Comparison of ENCODE assay signal across 1 cellular context in the genomic region with DNA sequence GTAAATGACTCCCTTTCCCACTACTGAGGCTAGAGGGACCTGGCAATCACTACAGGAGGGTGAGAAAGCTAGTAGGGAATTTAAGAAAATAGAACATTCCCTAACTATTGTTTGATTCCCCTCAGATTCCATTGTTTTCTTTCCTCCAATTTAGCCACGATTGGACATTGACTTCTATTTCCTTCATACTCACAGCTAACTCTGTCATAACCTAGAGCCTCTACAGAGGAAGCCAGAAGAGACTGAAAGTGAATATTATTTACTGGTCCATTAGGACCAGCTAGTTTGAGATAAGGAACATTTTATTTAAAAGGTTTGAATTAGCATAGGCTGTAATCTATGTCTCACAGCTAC.
TF ChIP-seq lines count a peak whose summit lies in the region.

No MANE protein-coding gene starts in this region.

TF ChIP-seq in GM23338, 12 proteins besides CTCF, POLR2A, EP300 and RAD21:
- TF ChIP-seq, protein P1, sequence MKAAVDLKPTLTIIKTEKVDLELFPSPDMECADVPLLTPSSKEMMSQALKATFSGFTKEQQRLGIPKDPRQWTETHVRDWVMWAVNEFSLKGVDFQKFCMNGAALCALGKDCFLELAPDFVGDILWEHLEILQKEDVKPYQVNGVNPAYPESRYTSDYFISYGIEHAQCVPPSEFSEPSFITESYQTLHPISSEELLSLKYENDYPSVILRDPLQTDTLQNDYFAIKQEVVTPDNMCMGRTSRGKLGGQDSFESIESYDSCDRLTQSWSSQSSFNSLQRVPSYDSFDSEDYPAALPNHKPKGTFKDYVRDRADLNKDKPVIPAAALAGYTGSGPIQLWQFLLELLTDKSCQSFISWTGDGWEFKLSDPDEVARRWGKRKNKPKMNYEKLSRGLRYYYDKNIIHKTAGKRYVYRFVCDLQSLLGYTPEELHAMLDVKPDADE (IDR thresholded peaks at IDR 0.05) = no peak
- no peak for TF ChIP-seq STAT1 (IDR thresholded peaks at IDR 0.05; ENCODE audit: unreplicated experiment)
- no peak for TF ChIP-seq CREB1 (CRISPR knock-in tag; IDR thresholded peaks at IDR 0.05; ENCODE audit: low read depth)
- TF ChIP-seq POLR2AphosphoS5 (IDR thresholded peaks at IDR 0.05; ENCODE audit: low read depth) = no peak
- TF ChIP-seq EZH2 (IDR thresholded peaks at IDR 0.05; ENCODE audit: low read depth, unreplicated experiment) = no peak
- TF ChIP-seq ZNF462 (CRISPR knock-in tag; IDR thresholded peaks at IDR 0.05) = no peak
- no peak for TF ChIP-seq ZNF331 (CRISPR knock-in tag; IDR thresholded peaks at IDR 0.05; ENCODE audit: low read depth)
- no peak for TF ChIP-seq REST (IDR thresholded peaks at IDR 0.05; ENCODE audit: unreplicated experiment)
- TF ChIP-seq JUNB (IDR thresholded peaks at IDR 0.05; ENCODE audit: unreplicated experiment) = no peak
- no peak for TF ChIP-seq NANOG (IDR thresholded peaks at IDR 0.05; ENCODE audit: borderline replicate concordance)
- TF ChIP-seq ZNF114 (CRISPR knock-in tag; IDR thresholded peaks at IDR 0.05) = no peak
- TF ChIP-seq EZH2phosphoT487 (IDR thresholded peaks at IDR 0.05; ENCODE audit: unreplicated experiment) = no peak
